In the genomic region with DNA sequence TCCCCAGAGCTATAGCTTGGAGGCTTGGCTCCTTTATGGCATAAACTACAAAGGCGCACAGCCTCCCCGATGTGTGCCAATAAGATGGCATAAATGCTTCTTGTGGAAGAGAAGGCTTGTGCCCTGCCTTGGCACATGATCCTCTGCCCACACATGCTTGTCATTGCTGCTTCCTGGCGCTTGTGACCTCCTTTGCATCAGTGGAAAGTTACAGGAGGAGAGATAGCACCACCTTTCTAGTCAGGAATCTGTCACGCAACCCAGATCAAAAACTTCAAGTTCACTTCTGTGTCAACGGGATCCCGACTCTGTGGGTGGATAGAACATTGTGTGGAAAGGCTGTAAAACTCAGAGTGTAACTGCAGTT, we compare ENCODE assay signal across 9 cellular contexts.
DNase-seq lines count a peak whose midpoint lies in the region; ATAC-seq and TF ChIP-seq lines count a peak whose summit lies in the region.
"Had no signal": no experiment of that assay in that cellular context is flagged by ENCODE, and none has a peak within 500 bp of the region (broad histone marks: within the 10 kb centered on the region; RNA-seq: fewer than 3 reads in every experiment).

No MANE protein-coding gene starts in this region.

- no peaks in the 10 kb centered on the region for H3K79me2 ChIP-seq in HCT116 (ENCODE audit: insufficient read depth, low read length)

- no peak for TF ChIP-seq POLR2A in HCT116 (IDR thresholded peaks at IDR 0.05; ENCODE audit: borderline replicate concordance, extremely low read depth, insufficient read depth, insufficient read length)

- RAD21 ChIA-PET in HCT116 (lab: Charles Lee; ENCODE audit: low non-redundant PET in 1 of 2, low total read pairs in 2 of 2, uncharacterized antibody in 2 of 2, unreplicated experiment in 2 of 2): interaction anchor here in 1 of 2 experiments (0.7 kb wide), 1 partner anchor 12 kb away, joined by 4 read pairs; no protein-coding TSS in a partner anchor

- POLR2A ChIA-PET in HCT116 (lab: Charles Lee): interaction anchor here (1.3 to 1.9 kb wide), 3 partner anchors 14 to 51 kb away, joined by 5 to 6 read pairs (median 6); no protein-coding TSS in a partner anchor

- TF ChIP-seq RAD21 in HCT116 (IDR thresholded peaks at IDR 0.05; ENCODE audit: low read depth): no peak

- H3K9me2 ChIP-seq in HCT116 (ENCODE audit: insufficient read depth): no peaks in the 10 kb centered on the region

- BruUV-seq in HCT116 (replicated peaks; lab: Mats Ljungman, UMichigan): no TSS peak

- CTCF ChIA-PET in HCT116 (lab: Charles Lee): no interaction called here

- DNase-seq in HCT116 (ENCODE audit: low read depth, low spot score) (no peak), activated T-cell treated with anti-CD3 and anti-CD28 coated beads for 4 hours (peak; percentile 53), left ventricle myocardium inferior (no peak), A172 (ENCODE audit: low spot score) (no peak), MG63 (no peak)
- DNase-seq in stimulated activated CD4-positive, alpha-beta T cell treated with anti-CD3 and anti-CD28 coated beads, Interleukin-2, amount 100 ng/mL, for 48 hours: peak; percentile 52 to 54

- H3K4me1 ChIP-seq in HCT116 (ENCODE audit: control insufficient read depth in 1 of 2, insufficient read depth in 2 of 2, low read length in 2 of 2): peaks cover 33 to 50% of the 10 kb centered on the region in 2 experiments
- H3K4me1 ChIP-seq in left ventricle myocardium inferior: peaks cover 45% of the 10 kb centered on the region

- H2AFZ ChIP-seq in HCT116 (ENCODE audit: low read depth, low read length, poor library complexity, severe bottlenecking): no peak overlapping the region

- H3K27me3 ChIP-seq in HCT116 (ENCODE audit: insufficient read depth, low read length) (no peaks in the 10 kb centered on the region), left ventricle myocardium inferior (ENCODE audit: low read depth) (no peaks in the 10 kb centered on the region), MG63 (no peaks in the 10 kb centered on the region)

- no peaks in the 10 kb centered on the region for H4K20me1 ChIP-seq in HCT116 (ENCODE audit: insufficient read depth)

- peak overlapping the region; percentile 47 for H3K4me2 ChIP-seq in HCT116 (ENCODE audit: low read length)

- TF ChIP-seq CTCF in HCT116 (IDR thresholded peaks at IDR 0.05 in 2 of 3, conservative IDR thresholded peaks at IDR 0.05 in 1 of 3; ENCODE audit: borderline replicate concordance in 1 of 3, insufficient read depth in 1 of 3, low read depth in 2 of 3, low read length in 2 of 3) (no peak), left ventricle myocardium inferior (IDR thresholded peaks at IDR 0.05; ENCODE audit: borderline replicate concordance) (no peak)

- peak overlapping the region; percentile 79 for H3K27ac ChIP-seq in HCT116 (ENCODE audit: low read depth, low read length)
- peak overlapping the region; percentile 0 for H3K27ac ChIP-seq in left ventricle myocardium inferior (replicated peaks)
- H3K27ac ChIP-seq: coronary artery had no signal

- no peaks in the 10 kb centered on the region for H3K9me3 ChIP-seq in HCT116 (ENCODE audit: control insufficient read depth in 1 of 2, insufficient read depth in 1 of 2, low read depth in 1 of 2, low read length in 2 of 2)
- no peaks in the 10 kb centered on the region for H3K9me3 ChIP-seq in left ventricle myocardium inferior (replicated peaks)
- no peaks in the 10 kb centered on the region for H3K9me3 ChIP-seq in MG63

- ATAC-seq in HCT116: peak; percentile 47
- no peak for ATAC-seq in HG03045 (IDR thresholded peaks at IDR 0.05; ENCODE audit: unreplicated experiment)
- no peak for ATAC-seq in HG03460 (IDR thresholded peaks at IDR 0.05; ENCODE audit: unreplicated experiment)

- intact Hi-C loops in HCT116 (cut with micrococcal nuclease): no loop called here
- intact Hi-C loops in left ventricle myocardium inferior (cut with micrococcal nuclease): no loop called here

- H3K9ac ChIP-seq in HCT116 (ENCODE audit: low read length): no peak overlapping the region

- H3K36me3 ChIP-seq in HCT116 (ENCODE audit: control insufficient read depth in 1 of 2, insufficient read depth in 2 of 2, low read length in 2 of 2) (no peaks in the 10 kb centered on the region), left ventricle myocardium inferior (no peaks in the 10 kb centered on the region), MG63 (no peaks in the 10 kb centered on the region)

- H3K4me3 ChIP-seq in HCT116 (replicated peaks in 1 of 2; ENCODE audit: low read depth in 1 of 2, low read length in 2 of 2) (no peak overlapping the region), left ventricle myocardium inferior (no peak overlapping the region), MG63 (no peak overlapping the region)
- H3K4me3 ChIP-seq: coronary artery had no signal

TF ChIP-seq in HCT116, 20 proteins besides CTCF, POLR2A, EP300 and RAD21:
- TF ChIP-seq EGR1 (IDR thresholded peaks at IDR 0.05; ENCODE audit: low read depth): no peak; the same call in 1 of the 2 replicates
- TF ChIP-seq CBX3 (IDR thresholded peaks at IDR 0.05; ENCODE audit: low read depth): no peak
- peak; percentile 47; the same call in 1 of the 2 replicates for TF ChIP-seq SP1 (IDR thresholded peaks at IDR 0.05; ENCODE audit: low read depth)
- TF ChIP-seq POLR2AphosphoS5 (IDR thresholded peaks at IDR 0.05; ENCODE audit: low read depth, low read length): no peak
- TF ChIP-seq, protein P1, sequence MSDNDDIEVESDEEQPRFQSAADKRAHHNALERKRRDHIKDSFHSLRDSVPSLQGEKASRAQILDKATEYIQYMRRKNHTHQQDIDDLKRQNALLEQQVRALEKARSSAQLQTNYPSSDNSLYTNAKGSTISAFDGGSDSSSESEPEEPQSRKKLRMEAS (IDR thresholded peaks at IDR 0.05): peak; percentile 34; the same call in 1 of the 2 replicates
- TF ChIP-seq SIN3A (IDR thresholded peaks at IDR 0.05; ENCODE audit: low read depth): no peak

Comparison
In these comparisons a context has a peak if more than half of its experiments do, and no peak if none do; other contexts are left out.
1. DNase-seq: peak in activated T-cell treated with anti-CD3 and anti-CD28 coated beads for 4 hours (single experiment) and stimulated activated CD4-positive, alpha-beta T cell treated with anti-CD3 and anti-CD28 coated beads, Interleukin-2, amount 100 ng/mL, for 48 hours (2 of 2); none in HCT116 (single experiment), left ventricle myocardium inferior (single experiment), A172 (single experiment) and MG63 (single experiment).